In genomic region chr7:90709501-90710465, GRCh38 we compare ENCODE assay signal across 8 cellular contexts.
DNase-seq lines count a peak whose midpoint lies in the region; ATAC-seq and TF ChIP-seq lines count a peak whose summit lies in the region.

No MANE protein-coding gene starts in this region.

- H3K4me3 ChIP-seq in gastroesophageal sphincter: peak overlapping the region; percentile 3 to 28
- H3K4me3 ChIP-seq in tibial nerve: peak overlapping the region in 3 of 4 donors; percentile 2 to 10 (median 6)

- H3K4me3 Mint-ChIP-seq in activated naive CD4-positive, alpha-beta T cell treated with anti-CD3 and anti-CD28 coated beads for 36 hours: no peak overlapping the region

- no peaks in the 10 kb centered on the region for H3K9me3 ChIP-seq in gastroesophageal sphincter
- no peaks in the 10 kb centered on the region for H3K9me3 ChIP-seq in tibial nerve

- H3K27me3 Mint-ChIP-seq in activated naive CD4-positive, alpha-beta T cell treated with anti-CD3 and anti-CD28 coated beads for 36 hours (ENCODE audit: low read depth): no peaks in the 10 kb centered on the region

- no peaks in the 10 kb centered on the region for H3K36me3 Mint-ChIP-seq in activated naive CD4-positive, alpha-beta T cell treated with anti-CD3 and anti-CD28 coated beads for 36 hours (ENCODE audit: low read depth)

- H3K4me1 ChIP-seq in gastroesophageal sphincter (peaks cover 0 to 31% (median 7%) of the 10 kb centered on the region in 3 donors), tibial nerve (peaks cover 0 to 24% (median 10%) of the 10 kb centered on the region in 4 donors)

- no peak for TF ChIP-seq POLR2A in gastroesophageal sphincter (IDR thresholded peaks at IDR 0.05)
- TF ChIP-seq POLR2A in tibial nerve (IDR thresholded peaks at IDR 0.05): no peak
- no peak for TF ChIP-seq POLR2A in erythroblast (IDR thresholded peaks at IDR 0.05; ENCODE audit: low read length)

- H3K36me3 ChIP-seq in gastroesophageal sphincter: no peaks in the 10 kb centered on the region
- H3K36me3 ChIP-seq in tibial nerve: no peaks in the 10 kb centered on the region

- CTCF ChIA-PET in activated naive CD4-positive, alpha-beta T cell treated with anti-CD3 and anti-CD28 coated beads for 36 hours (lab: Charles Lee): interaction anchor here (0.7 kb wide), 1 partner anchor 246 kb away, joined by 3 read pairs; no protein-coding TSS in a partner anchor

- no peaks in the 10 kb centered on the region for H3K9me3 Mint-ChIP-seq in activated naive CD4-positive, alpha-beta T cell treated with anti-CD3 and anti-CD28 coated beads for 36 hours

- H3K4me1 Mint-ChIP-seq in activated naive CD4-positive, alpha-beta T cell treated with anti-CD3 and anti-CD28 coated beads for 36 hours (ENCODE audit: low read depth): no peaks in the 10 kb centered on the region

- no peaks in the 10 kb centered on the region for H3K27me3 ChIP-seq in gastroesophageal sphincter
- no peaks in the 10 kb centered on the region for H3K27me3 ChIP-seq in tibial nerve

- H3K27ac ChIP-seq in gastroesophageal sphincter: peak overlapping the region; percentile 16 to 40 (median 30)
- H3K27ac ChIP-seq in tibial nerve: peak overlapping the region in 3 of 4 donors; percentile 11 to 26 (median 23)

- TF ChIP-seq CTCF in gastroesophageal sphincter (IDR thresholded peaks at IDR 0.05): no peak
- no peak for TF ChIP-seq CTCF in tibial nerve (IDR thresholded peaks at IDR 0.05)

- 11 to 12% methylated on average over 8 to 11 of the region's 11 CpGs for WGBS in gastroesophageal sphincter (ENCODE audit: low coverage in 1 of 2), 2 donors
- WGBS in tibial nerve, 2 donors: 15 to 17% methylated on average over 11 of the region's 11 CpGs

- peak; percentile 58 for DNase-seq in HCEC 1CT
- DNase-seq in NOMO-1 (lab: John Stamatoyannopoulos, UW; ENCODE audit: unreplicated experiment in 2 of 2): peak; percentile 59 to 90
- peak in 1 of 2 donors; percentile 32 for DNase-seq in tibial nerve (ENCODE audit: low spot score in 2 of 2)
- no peak for DNase-seq in erythroblast (lab: John Stamatoyannopoulos, UW)
- DNase-seq in H4 (ENCODE audit: low spot score): no peak
- no peak for DNase-seq in activated naive CD4-positive, alpha-beta T cell treated with anti-CD3 and anti-CD28 coated beads for 36 hours

- no peak overlapping the region for H3K27ac Mint-ChIP-seq in activated naive CD4-positive, alpha-beta T cell treated with anti-CD3 and anti-CD28 coated beads for 36 hours

- intact Hi-C loops in activated naive CD4-positive, alpha-beta T cell treated with anti-CD3 and anti-CD28 coated beads for 36 hours (cut with micrococcal nuclease): no loop called here

- ATAC-seq in GM18498 (IDR thresholded peaks at IDR 0.05; ENCODE audit: unreplicated experiment) (peak; percentile 43), gastroesophageal sphincter (no peak)

- no peak for TF ChIP-seq EP300 in gastroesophageal sphincter (IDR thresholded peaks at IDR 0.05)
- TF ChIP-seq EP300 in tibial nerve (IDR thresholded peaks at IDR 0.05): no peak

Comparison
In these comparisons a context has a peak if more than half of its experiments do, and no peak if none do; other contexts are left out.
1. DNase-seq: peak in HCEC 1CT (single experiment) and NOMO-1 (2 of 2); none in erythroblast (0 of 2), H4 (single experiment) and activated naive CD4-positive, alpha-beta T cell treated with anti-CD3 and anti-CD28 coated beads for 36 hours (single experiment).